ENCODE assay signal across 30 cellular contexts in genomic region chr1:56713112-56713511, GRCh38.
"Had no signal": no experiment of that assay in that cellular context is flagged by ENCODE, and none has a peak within 500 bp of the region (broad histone marks: within the 10 kb centered on the region; RNA-seq: fewer than 3 reads in every experiment).

No MANE protein-coding gene starts in this region.

- ATAC-seq: activated CD4-positive, alpha-beta T cell treated with anti-CD3 and anti-CD28 coated beads for 36 hours; activated CD8-positive, alpha-beta memory T cell treated with anti-CD3 and anti-CD28 coated beads, Interleukin-2, amount 10 ng/mL, durations not matched to agents 7 days and 5 days; activated CD8-positive, alpha-beta T cell treated with anti-CD3 and anti-CD28 coated beads, Interleukin-2, amount 10 ng/mL, durations not matched to agents 7 days and 5 days; activated naive CD8-positive, alpha-beta T cell treated with anti-CD3 and anti-CD28 coated beads, Interleukin-2, amount 50 U/mL, for 24 hours; body of pancreas; effector memory CD8-positive, alpha-beta T cell; foreskin keratinocyte; gastrocnemius medialis had no signal

- DNase-seq: activated CD4-positive, alpha-beta memory T cell treated with anti-CD3 and anti-CD28 coated beads for 36 hours; activated CD4-positive, alpha-beta T cell treated with anti-CD3 and anti-CD28 coated beads for 36 hours; activated CD4-positive, alpha-beta T cell treated with anti-CD3 and anti-CD28 coated beads, Interleukin-2, amount 10 ng/mL, durations not matched to agents 24 days and 14 days; activated CD4-positive, CD25-positive, alpha-beta regulatory T cell; activated CD4-positive, CD25-positive, alpha-beta regulatory T cell treated with anti-CD3 and anti-CD28 coated beads, Interleukin-2, amount 50 U/mL, for 72 hours; activated CD8-positive, alpha-beta memory T cell treated with anti-CD3 and anti-CD28 coated beads, Interleukin-2, amount 10 ng/mL, durations not matched to agents 7 days and 5 days; activated CD8-positive, alpha-beta memory T cell treated with anti-CD3 and anti-CD28 coated beads, Interleukin-2, amount 50 U/mL, for 4 hours; activated CD8-positive, alpha-beta T cell treated with anti-CD3 and anti-CD28 coated beads, Interleukin-2, amount 10 ng/mL, durations not matched to agents 7 days and 5 days; activated effector memory CD4-positive, alpha-beta T cell treated with anti-CD3 and anti-CD28 coated beads, Interleukin-2, amount 50 U/mL, for 16 hours; activated naive CD4-positive, alpha-beta T cell treated with anti-CD3 and anti-CD28 coated beads for 36 hours; activated naive CD8-positive, alpha-beta T cell treated with anti-CD3 and anti-CD28 coated beads for 36 hours; activated naive CD8-positive, alpha-beta T cell treated with anti-CD3 and anti-CD28 coated beads, Interleukin-2, amount 50 U/mL, for 24 hours; activated T-cell treated with anti-CD3 and anti-CD28 coated beads, Interleukin-2, amount 50 U/mL, for 1 hour; activated T-cell treated with anti-CD3 and anti-CD28 coated beads, Interleukin-2, amount 50 U/mL, for 48 hours; adrenal gland; amygdala; aorta; body of pancreas; caudate nucleus; cortex of kidney; dermis blood vessel endothelial cell; effector CD4-positive, alpha-beta T cell; effector memory CD8-positive, alpha-beta T cell; erythroblast; foreskin keratinocyte; gastrocnemius medialis; glutamatergic neuron; heart left ventricle; T-helper 2 cell had no signal

- H3K4me3 ChIP-seq: adrenal gland, body of pancreas, esophagus muscularis mucosa, gastrocnemius medialis, heart left ventricle had no signal
